Comparison of ENCODE assay signal across 10 cellular contexts in genomic region chr2:105796791-105797190, GRCh38. TPM values are rescaled to one million over a fixed set of nuclear protein-coding genes. Genes with fewer than 3 reads are reported as not detected.
DNase-seq lines count a peak whose midpoint lies in the region; ATAC-seq and TF ChIP-seq lines count a peak whose summit lies in the region.
"Had no signal": no experiment of that assay in that cellular context is flagged by ENCODE, and none has a peak within 500 bp of the region (broad histone marks: within the 10 kb centered on the region; RNA-seq: fewer than 3 reads in every experiment).

No MANE protein-coding gene starts in this region.

- intact Hi-C loops in left ventricle myocardium inferior (cut with micrococcal nuclease) (loop anchor here (10.0 kb wide), 1 partner anchor 88 kb away; no protein-coding TSS in a partner anchor), left cardiac atrium (cut with DNase I) (no loop called here), uterus (cut with DNase I; ENCODE audit: low total_unique reads) (no loop called here)
- intact Hi-C loops in activated CD4-positive, alpha-beta memory T cell treated with anti-CD3 and anti-CD28 coated beads for 36 hours (cut with micrococcal nuclease), result loop anchor here (1.0 to 5.0 kb wide), 7 partner anchors 50 to 396 kb away; partner anchors contain the start of gene UXS1

- no peak for TF ChIP-seq POLR2A in uterus (IDR thresholded peaks at IDR 0.05)

- H3K27me3 Mint-ChIP-seq in activated CD4-positive, alpha-beta memory T cell treated with anti-CD3 and anti-CD28 coated beads for 36 hours, result no peaks in the 10 kb centered on the region
- H3K27me3 Mint-ChIP-seq in memory B cell, result no peaks in the 10 kb centered on the region

- H3K4me3 ChIP-seq in left ventricle myocardium inferior (no peak overlapping the region), uterus (no peak overlapping the region)
- H3K4me3 ChIP-seq: prostate gland had no signal

- CTCF ChIA-PET in activated CD4-positive, alpha-beta memory T cell treated with anti-CD3 and anti-CD28 coated beads for 36 hours (lab: Charles Lee), result interaction anchor here (1.4 kb wide), 1 partner anchor 14 kb away, joined by 4 read pairs; no protein-coding TSS in a partner anchor

- peak overlapping the region; percentile 52 for H3K4me3 Mint-ChIP-seq in activated CD4-positive, alpha-beta memory T cell treated with anti-CD3 and anti-CD28 coated beads for 36 hours
- H3K4me3 Mint-ChIP-seq in memory B cell, result peak overlapping the region; percentile 84

- H3K9me3 Mint-ChIP-seq in activated CD4-positive, alpha-beta memory T cell treated with anti-CD3 and anti-CD28 coated beads for 36 hours, result no peaks in the 10 kb centered on the region
- no peaks in the 10 kb centered on the region for H3K9me3 Mint-ChIP-seq in memory B cell

- H3K36me3 ChIP-seq in left ventricle myocardium inferior (no peaks in the 10 kb centered on the region), uterus (no peaks in the 10 kb centered on the region)
- H3K36me3 ChIP-seq: prostate gland had no signal

- ATAC-seq in left cardiac atrium (no peak), memory B cell (ENCODE audit: low read depth) (no peak)

- H3K27ac Mint-ChIP-seq in activated CD4-positive, alpha-beta memory T cell treated with anti-CD3 and anti-CD28 coated beads for 36 hours, result peak overlapping the region; percentile 92
- H3K27ac Mint-ChIP-seq in memory B cell, result peak overlapping the region; percentile 96

- DNase-seq in left ventricle myocardium inferior, result no peak
- no peak for DNase-seq in left cardiac atrium
- DNase-seq in activated CD4-positive, alpha-beta memory T cell treated with anti-CD3 and anti-CD28 coated beads for 36 hours, result no peak
- no peak for DNase-seq in memory B cell (ENCODE audit: low spot score in 2 of 2)
- DNase-seq in uterus, result no peak
- DNase-seq in foreskin melanocyte, result no peak
- no peak for DNase-seq in NCI-H345 treated with DMSO at 0.1 percent for 48 hours (lab: John Stamatoyannopoulos, UW; ENCODE audit: unreplicated experiment)
- no peak for DNase-seq in OCI-M1 (lab: John Stamatoyannopoulos, UW)
- DNase-seq: Karpas-422 had no signal

- TF ChIP-seq CTCF in left ventricle myocardium inferior (IDR thresholded peaks at IDR 0.05; ENCODE audit: borderline replicate concordance) (no peak), uterus (IDR thresholded peaks at IDR 0.05) (no peak)

- H3K36me3 Mint-ChIP-seq in activated CD4-positive, alpha-beta memory T cell treated with anti-CD3 and anti-CD28 coated beads for 36 hours, result peaks cover 27% of the 10 kb centered on the region
- no peaks in the 10 kb centered on the region for H3K36me3 Mint-ChIP-seq in memory B cell

- peak overlapping the region; percentile 59 for H3K27ac ChIP-seq in left ventricle myocardium inferior (replicated peaks)
- peak overlapping the region; percentile 65 to 82 for H3K27ac ChIP-seq in uterus

- no peaks in the 10 kb centered on the region for H3K27me3 ChIP-seq in left ventricle myocardium inferior (ENCODE audit: low read depth)
- H3K27me3 ChIP-seq in uterus, result no peaks in the 10 kb centered on the region

- no peaks in the 10 kb centered on the region for H3K9me3 ChIP-seq in left ventricle myocardium inferior (replicated peaks)
- no peaks in the 10 kb centered on the region for H3K9me3 ChIP-seq in uterus
- H3K9me3 ChIP-seq: prostate gland had no signal

- H3K4me1 Mint-ChIP-seq in activated CD4-positive, alpha-beta memory T cell treated with anti-CD3 and anti-CD28 coated beads for 36 hours (ENCODE audit: low read depth), result peaks cover 94% of the 10 kb centered on the region
- peaks cover 68% of the 10 kb centered on the region for H3K4me1 Mint-ChIP-seq in memory B cell

- H3K4me1 ChIP-seq in left ventricle myocardium inferior (peaks cover 82% of the 10 kb centered on the region), uterus (peaks cover 0 to 30% of the 10 kb centered on the region in 2 donors)
- H3K4me1 ChIP-seq: prostate gland had no signal

- POLR2A ChIA-PET in activated CD4-positive, alpha-beta memory T cell treated with anti-CD3 and anti-CD28 coated beads for 36 hours (lab: Charles Lee), result interaction anchor here (0.6 to 3.3 kb wide), 4 partner anchors 10 to 50 kb away, joined by 4 to 20 read pairs (median 6); no protein-coding TSS in a partner anchor

RNA-seq across cellular contexts. Expression of gene NCK2, which starts 52.1 kb away (rescaled TPM):
- total RNA-seq in left ventricle myocardium inferior (24.7 TPM), left cardiac atrium (10 to 100 TPM; 30.7 to 36.5 TPM), uterus (10 to 100 TPM; 14.7 to 47.5 (median 29.3) TPM)
- total RNA-seq in activated CD4-positive, alpha-beta memory T cell treated with anti-CD3 and anti-CD28 coated beads for 36 hours, result 10 to 100 TPM; 81.8 to 85.8 TPM

Comparison
In these comparisons a context has a peak if more than half of its experiments do, and no peak if none do; other contexts are left out.
1. intact Hi-C loops: an anchor here in left ventricle myocardium inferior (10.0 kb wide) and activated CD4-positive, alpha-beta memory T cell treated with anti-CD3 and anti-CD28 coated beads for 36 hours (1.0 to 5.0 kb wide); none called in left cardiac atrium and uterus.